Comparison of ENCODE assay signal across 13 cellular contexts in the genomic region with DNA sequence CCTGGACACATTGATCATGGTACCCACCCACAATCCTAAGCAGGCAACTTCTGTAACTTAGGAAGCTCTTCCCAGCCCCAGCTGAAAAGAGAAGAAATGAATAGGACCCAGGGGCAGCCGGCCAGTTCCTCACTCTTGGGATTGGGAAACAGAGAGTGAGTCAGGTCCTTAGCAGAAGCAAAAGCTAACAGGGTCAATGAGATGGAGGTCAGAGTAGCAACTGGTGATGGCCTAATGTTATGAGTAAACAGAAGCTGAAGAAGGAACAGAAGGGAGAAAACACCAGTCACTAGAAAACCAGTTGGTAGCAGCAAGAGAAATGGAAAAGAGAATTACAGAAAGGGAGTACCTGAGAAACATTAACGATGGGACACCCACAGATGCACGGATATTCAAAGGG. TPM values are rescaled to one million over a fixed set of nuclear protein-coding genes. Genes with fewer than 3 reads are reported as not detected.
A peak's percentile ranks its signal among the peaks of the same experiment; 100 is the strongest.
DNase-seq lines count a peak whose midpoint lies in the region; ATAC-seq and TF ChIP-seq lines count a peak whose summit lies in the region.
"Had no signal": no experiment of that assay in that cellular context is flagged by ENCODE, and none has a peak within 500 bp of the region (broad histone marks: within the 10 kb centered on the region; RNA-seq: fewer than 3 reads in every experiment).

No MANE protein-coding gene starts in this region.

- H3K36me3 ChIP-seq in body of pancreas (replicated peaks in 1 of 2; ENCODE audit: insufficient read depth in 1 of 2, low read depth in 2 of 2) (peaks cover 0 to 25% of the 10 kb centered on the region in 2 donors), hepatocyte (replicated peaks; ENCODE audit: insufficient read depth, low read depth) (no peaks in the 10 kb centered on the region), subcutaneous abdominal adipose tissue (ENCODE audit: control insufficient read depth in 5 of 5, insufficient read depth in 5 of 5, low read length in 5 of 5) (peaks cover 34 to 73% (median 55%) of the 10 kb centered on the region in 5 donors)

- DNase-seq in HPDE6-E6E7 (ENCODE audit: extremely low spot score) (peak; percentile 25), body of pancreas (peak in 2 of 4 donors; percentile 23 to 49), hepatocyte (ENCODE audit: low spot score) (no peak), DMS79 treated with DMSO at 0.1 percent for 48 hours (lab: John Stamatoyannopoulos, UW) (no peak)
- DNase-seq: activated naive CD8-positive, alpha-beta T cell treated with anti-CD3 and anti-CD28 coated beads for 36 hours; effector memory CD4-positive, alpha-beta T cell; NCI-H2081 treated with DMSO at 0.1 percent for 48 hours; nephron progenitor cell; stimulated activated CD4-positive, alpha-beta T cell treated with anti-CD3 and anti-CD28 coated beads, Interleukin-15, amount 100 ng/mL, for 24 hours had no signal

- H3K4me1 ChIP-seq in body of pancreas (no peaks in the 10 kb centered on the region), hepatocyte (ENCODE audit: insufficient read depth) (peaks cover 6% of the 10 kb centered on the region), subcutaneous abdominal adipose tissue (ENCODE audit: control insufficient read depth in 5 of 5, insufficient read depth in 5 of 5, low read length in 5 of 5) (no peaks in the 10 kb centered on the region)

- no peaks in the 10 kb centered on the region for H4K20me1 ChIP-seq in hepatocyte (ENCODE audit: insufficient read depth, poor library complexity, severe bottlenecking)

- no peak overlapping the region for H3K9ac ChIP-seq in subcutaneous abdominal adipose tissue (ENCODE audit: low read length in 5 of 5)

- H3K27me3 ChIP-seq in body of pancreas: no peaks in the 10 kb centered on the region
- no peaks in the 10 kb centered on the region for H3K27me3 ChIP-seq in hepatocyte
- H3K27me3 ChIP-seq in subcutaneous abdominal adipose tissue (ENCODE audit: control insufficient read depth in 5 of 5, insufficient read depth in 4 of 5, low read length in 5 of 5): no peaks in the 10 kb centered on the region

- H3K79me2 ChIP-seq in hepatocyte: no peaks in the 10 kb centered on the region

- no peak overlapping the region for H2AFZ ChIP-seq in hepatocyte

- H3K4me3 ChIP-seq in body of pancreas (no peak overlapping the region), hepatocyte (no peak overlapping the region), subcutaneous abdominal adipose tissue (ENCODE audit: low read depth in 1 of 5, low read length in 5 of 5) (no peak overlapping the region)

- H3K9me3 ChIP-seq in body of pancreas (no peaks in the 10 kb centered on the region), hepatocyte (ENCODE audit: low read depth) (no peaks in the 10 kb centered on the region), subcutaneous abdominal adipose tissue (ENCODE audit: control insufficient read depth in 5 of 5, low read length in 5 of 5) (no peaks in the 10 kb centered on the region)

- H3K4me2 ChIP-seq in hepatocyte: no peak overlapping the region

- H3K9me2 ChIP-seq in hepatocyte (replicated peaks; ENCODE audit: insufficient read depth): no peaks in the 10 kb centered on the region

- ATAC-seq in body of pancreas (peak; percentile 40), HG03039 (IDR thresholded peaks at IDR 0.05; ENCODE audit: unreplicated experiment) (no peak), GM19328 (IDR thresholded peaks at IDR 0.05; ENCODE audit: unreplicated experiment) (no peak), HG03135 (IDR thresholded peaks at IDR 0.05; ENCODE audit: unreplicated experiment) (no peak)

- intact Hi-C loops in body of pancreas (cut with DNase I): no loop called here

- 89% methylated on average over 3 of the region's 3 CpGs for WGBS in body of pancreas, 2 donors
- WGBS in hepatocyte (ENCODE audit: low lambda C conversion rate, missing lambda C conversion rate): 92% methylated on average over 3 of the region's 3 CpGs

- no peak for TF ChIP-seq POLR2A in body of pancreas (IDR thresholded peaks at IDR 0.05)

- H3K27ac ChIP-seq in body of pancreas (no peak overlapping the region), hepatocyte (peak overlapping the region; percentile 75), subcutaneous abdominal adipose tissue (ENCODE audit: low read depth, low read length) (peak overlapping the region; percentile 18)

- TF ChIP-seq CTCF in body of pancreas (IDR thresholded peaks at IDR 0.05) (no peak), hepatocyte (IDR thresholded peaks at IDR 0.05; ENCODE audit: poor library complexity) (no peak)

RNA-seq across cellular contexts. Expression of a gene that starts 20.0 kb away (rescaled TPM):
- total RNA-seq in body of pancreas (10 to 100 TPM; 22.1 to 32.3 TPM), hepatocyte (26.0 and 26.2 TPM in 2 replicates)
- polyA plus RNA-seq in hepatocyte: 14.7 and 15.5 TPM in 2 replicates

Comparison
In these comparisons a context has a peak if more than half of its experiments do, and no peak if none do; other contexts are left out.
1. H3K27ac ChIP-seq: peak in hepatocyte (single experiment) and subcutaneous abdominal adipose tissue (single experiment); none in body of pancreas (0 of 4).